30 cellular contexts compared by ENCODE assay signal in the genomic region with DNA sequence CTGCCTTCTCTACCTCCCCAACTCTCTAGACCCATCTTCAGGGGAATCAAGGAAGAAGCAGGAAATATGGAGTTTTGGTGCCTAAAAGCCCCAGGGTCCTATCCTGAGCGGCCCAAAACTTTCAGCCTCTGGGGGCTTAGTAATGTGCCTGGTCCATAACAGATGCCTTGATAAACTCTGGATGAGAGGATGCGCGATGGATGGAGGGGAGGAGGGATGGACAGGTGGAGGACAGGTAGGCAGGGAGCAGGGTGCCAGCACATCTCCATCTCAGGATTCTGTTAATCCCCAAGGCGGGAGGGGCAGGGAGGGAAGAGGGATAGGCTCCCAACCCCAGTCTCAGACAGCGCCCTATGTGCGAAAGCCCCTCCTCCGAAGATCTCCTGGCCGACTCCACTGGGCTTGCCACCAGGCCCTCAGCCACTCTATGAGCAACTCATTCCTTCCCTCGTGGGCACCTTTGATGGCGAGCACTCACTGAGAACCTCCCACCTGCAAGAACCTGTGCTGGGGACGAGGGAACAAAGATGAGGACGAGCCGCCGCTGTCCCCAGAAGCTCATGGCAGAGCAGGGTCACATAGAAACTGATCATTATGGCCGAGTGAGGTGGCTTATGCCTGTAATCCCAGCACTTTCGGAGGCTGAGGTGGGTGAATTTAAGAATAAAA. TPM values are rescaled to one million over a fixed set of nuclear protein-coding genes. Genes with fewer than 3 reads are reported as not detected.
DNase-seq lines count a peak whose midpoint lies in the region; ATAC-seq and TF ChIP-seq lines count a peak whose summit lies in the region.
"Had no signal": no experiment of that assay in that cellular context is flagged by ENCODE, and none has a peak within 500 bp of the region (broad histone marks: within the 10 kb centered on the region; RNA-seq: fewer than 3 reads in every experiment).

No MANE protein-coding gene starts in this region.

- H3K18ac ChIP-seq in neuronal stem cell (ENCODE audit: low read length) = no peak overlapping the region

- peak overlapping the region in 2 of 7 donors; percentile 38 to 47 for H3K27ac Mint-ChIP-seq in CD14-positive monocyte
- H3K27ac Mint-ChIP-seq in activated naive CD8-positive, alpha-beta T cell treated with anti-CD3 and anti-CD28 coated beads, Interleukin-2, amount 50 U/mL, for 24 hours = no peak overlapping the region
- H3K27ac Mint-ChIP-seq in T-helper 17 cell = no peak overlapping the region
- H3K27ac Mint-ChIP-seq: T-helper 2 cell treated with Interferon-gamma antibody and Interleukin-4, amounts not matched to agents 5 μg/mL and 100 μg/mL, for 36 hours had no signal

- H3K4me3 Mint-ChIP-seq in CD14-positive monocyte (no peak overlapping the region), T-helper 17 cell (no peak overlapping the region)
- H3K4me3 Mint-ChIP-seq in activated naive CD8-positive, alpha-beta T cell treated with anti-CD3 and anti-CD28 coated beads, Interleukin-2, amount 50 U/mL, for 24 hours = no peak overlapping the region
- H3K4me3 Mint-ChIP-seq: T-helper 2 cell treated with Interferon-gamma antibody and Interleukin-4, amounts not matched to agents 5 μg/mL and 100 μg/mL, for 36 hours had no signal

- H4K8ac ChIP-seq in neuronal stem cell (ENCODE audit: low read depth, low read length) = no peak overlapping the region

- no peak overlapping the region for H3K4me3 ChIP-seq in neuronal stem cell (ENCODE audit: low read length in 2 of 2)
- H3K4me3 ChIP-seq in stomach = no peak overlapping the region
- H3K4me3 ChIP-seq: hepatocyte, PC-9, skin epidermis, vagina had no signal

- H3K79me1 ChIP-seq in neuronal stem cell (ENCODE audit: low read depth, low read length) = no peaks in the 10 kb centered on the region

- peaks cover 77 to 86% of the 10 kb centered on the region in 2 donors for H3K36me3 Mint-ChIP-seq in CD14-positive monocyte
- H3K36me3 Mint-ChIP-seq in activated naive CD8-positive, alpha-beta T cell treated with anti-CD3 and anti-CD28 coated beads, Interleukin-2, amount 50 U/mL, for 24 hours (ENCODE audit: low read depth) = no peaks in the 10 kb centered on the region
- peaks cover 4% of the 10 kb centered on the region for H3K36me3 Mint-ChIP-seq in T-helper 17 cell (ENCODE audit: low read depth)

- H3K9me3 ChIP-seq in neuronal stem cell (replicated peaks in 1 of 2; ENCODE audit: control insufficient read depth in 2 of 2, insufficient read depth in 1 of 2, low read depth in 1 of 2, low read length in 2 of 2) = no peaks in the 10 kb centered on the region
- H3K9me3 ChIP-seq in stomach = no peaks in the 10 kb centered on the region
- no peaks in the 10 kb centered on the region for H3K9me3 ChIP-seq in T-helper 17 cell (ENCODE audit: control insufficient read depth, low read length, poor library complexity, severe bottlenecking)
- H3K9me3 ChIP-seq: neutrophil, vagina had no signal

- TF ChIP-seq CTCF in CD14-positive monocyte (IDR thresholded peaks at IDR 0.05) (no peak), stomach (IDR thresholded peaks at IDR 0.05) (no peak)

- H4K91ac ChIP-seq in neuronal stem cell (ENCODE audit: low read depth, low read length, poor library complexity) = no peak overlapping the region

- H2AK5ac ChIP-seq in neuronal stem cell (ENCODE audit: low read depth, low read length) = peak overlapping the region; percentile 40

- DNase-seq in CD14-positive monocyte (ENCODE audit: low spot score) = peak; percentile 33
- DNase-seq in left cardiac atrium = peak; percentile 8
- no peak for DNase-seq in neuronal stem cell (ENCODE audit: low spot score)
- DNase-seq in stomach = no peak
- DNase-seq in activated naive CD8-positive, alpha-beta T cell treated with anti-CD3 and anti-CD28 coated beads, Interleukin-2, amount 50 U/mL, for 24 hours = no peak
- DNase-seq in AML-193 (lab: John Stamatoyannopoulos, UW) = no peak
- no peak for DNase-seq in T-helper 17 cell
- DNase-seq: activated CD4-positive, alpha-beta T cell treated with anti-CD3 and anti-CD28 coated beads, Interleukin-2, amount 50 U/mL, for 48 hours; activated CD4-positive, CD25-positive, alpha-beta regulatory T cell treated with anti-CD3 and anti-CD28 coated beads, Interleukin-2, amount 50 U/mL, for 72 hours; activated naive CD4-positive, alpha-beta T cell treated with Interleukin-2 at 50 U/mL for 16 hours; dermis blood vessel endothelial cell; DMS79 treated with DMSO at 0.1 percent for 48 hours; foreskin melanocyte; GDM1; IMR-90; MV-4-11; NCI-H1436; NCI-H2081; NCI-H2227 treated with DMSO at 0.1 percent for 48 hours; NCI-H526 treated with DMSO at 0.1 percent for 48 hours; PC-9; SIG-M5; stimulated activated naive CD4-positive, alpha-beta T cell treated with Interleukin-2 at 50 U/mL for 16 hours had no signal

- peak overlapping the region; percentile 69 for H3K23ac ChIP-seq in neuronal stem cell (ENCODE audit: low read depth, low read length, poor library complexity)

- intact Hi-C loops in CD14-positive monocyte (cut with micrococcal nuclease) (no loop called here), left cardiac atrium (cut with DNase I) (no loop called here), stomach (cut with DNase I; ENCODE audit: low total_unique reads) (no loop called here)

- H2BK120ac ChIP-seq in neuronal stem cell (ENCODE audit: low read depth, low read length) = no peak overlapping the region

- no peak overlapping the region for H3K4me2 ChIP-seq in neuronal stem cell (ENCODE audit: insufficient read depth, low read length, poor library complexity, severe bottlenecking)
- H3K4me2 ChIP-seq: hepatocyte, PC-9 had no signal

- H3K27ac ChIP-seq in neuronal stem cell (replicated peaks; ENCODE audit: low read length) (no peak overlapping the region), stomach (peak overlapping the region in 4 of 5 donors; percentile 73 to 97 (median 79))
- H3K27ac ChIP-seq: hepatocyte, neutrophil, PC-9, vagina had no signal

- no peak overlapping the region for H3K14ac ChIP-seq in neuronal stem cell (ENCODE audit: low read length)

- TF ChIP-seq POLR2A in stomach (IDR thresholded peaks at IDR 0.05) = no peak

- H3K9ac ChIP-seq in neuronal stem cell (ENCODE audit: low read depth, low read length, poor library complexity) = peak overlapping the region; percentile 54

- H2AFZ ChIP-seq in neuronal stem cell (ENCODE audit: low read length) = no peak overlapping the region
- H2AFZ ChIP-seq: hepatocyte, PC-9 had no signal

- no peak for TF ChIP-seq EP300 in stomach (IDR thresholded peaks at IDR 0.05)

- H3K4ac ChIP-seq in neuronal stem cell (ENCODE audit: low read length) = no peak overlapping the region

- no peak overlapping the region for H2BK15ac ChIP-seq in neuronal stem cell (ENCODE audit: low read length)

- H3K4me1 ChIP-seq in neuronal stem cell (ENCODE audit: control insufficient read depth in 2 of 2, insufficient read depth in 1 of 2, low read depth in 1 of 2, low read length in 2 of 2) (peaks cover 0 to 4% of the 10 kb centered on the region in 2 donors), stomach (peaks cover 19 to 53% (median 39%) of the 10 kb centered on the region in 4 donors)

- H3K27me3 ChIP-seq in neuronal stem cell (ENCODE audit: control insufficient read depth in 3 of 3, insufficient read depth in 3 of 3, low read depth in 1 of 3, low read length in 3 of 3) (no peaks in the 10 kb centered on the region), stomach (no peaks in the 10 kb centered on the region)
- H3K27me3 ChIP-seq: hepatocyte, neutrophil, vagina had no signal

- H2BK5ac ChIP-seq in neuronal stem cell (ENCODE audit: low read length) = no peak overlapping the region

- no peaks in the 10 kb centered on the region for H3K4me1 Mint-ChIP-seq in CD14-positive monocyte
- no peaks in the 10 kb centered on the region for H3K4me1 Mint-ChIP-seq in activated naive CD8-positive, alpha-beta T cell treated with anti-CD3 and anti-CD28 coated beads, Interleukin-2, amount 50 U/mL, for 24 hours
- peaks cover 8% of the 10 kb centered on the region for H3K4me1 Mint-ChIP-seq in T-helper 17 cell

- ATAC-seq in left cardiac atrium (no peak), T-helper 17 cell (no peak)
- no peak for ATAC-seq in activated naive CD8-positive, alpha-beta T cell treated with anti-CD3 and anti-CD28 coated beads, Interleukin-2, amount 50 U/mL, for 24 hours
- ATAC-seq: HCT116 had no signal

- H3K36me3 ChIP-seq in neuronal stem cell (replicated peaks in 1 of 2; ENCODE audit: control insufficient read depth in 2 of 2, insufficient read depth in 2 of 2, low read length in 2 of 2) (peaks cover 2 to 12% of the 10 kb centered on the region in 2 donors), stomach (peaks cover 18 to 54% (median 38%) of the 10 kb centered on the region in 4 donors)

- no CpG with 5 or more reads among the region's 16 CpGs for WGBS in neuronal stem cell (ENCODE audit: extremely low coverage in 2 of 2, insufficient read length in 2 of 2, insufficient replicate concordance in 1 of 2), 2 donors
- 86 to 92% (median 91%) methylated on average over 14 to 16 of the region's 16 CpGs for WGBS in stomach, 5 donors

- peaks cover 0 to 1% (median 1%) of the 10 kb centered on the region in 3 donors for H3K27me3 Mint-ChIP-seq in CD14-positive monocyte (ENCODE audit: low read depth in 3 of 3)
- H3K27me3 Mint-ChIP-seq in activated naive CD8-positive, alpha-beta T cell treated with anti-CD3 and anti-CD28 coated beads, Interleukin-2, amount 50 U/mL, for 24 hours = no peaks in the 10 kb centered on the region
- no peaks in the 10 kb centered on the region for H3K27me3 Mint-ChIP-seq in T-helper 17 cell

- peaks cover 0 to 2% (median 0%) of the 10 kb centered on the region in 7 donors for H3K9me3 Mint-ChIP-seq in CD14-positive monocyte
- H3K9me3 Mint-ChIP-seq in activated naive CD8-positive, alpha-beta T cell treated with anti-CD3 and anti-CD28 coated beads, Interleukin-2, amount 50 U/mL, for 24 hours = no peaks in the 10 kb centered on the region
- H3K9me3 Mint-ChIP-seq: T-helper 2 cell treated with Interferon-gamma antibody and Interleukin-4, amounts not matched to agents 5 μg/mL and 100 μg/mL, for 36 hours had no signal

- H2BK12ac ChIP-seq in neuronal stem cell (ENCODE audit: low read length) = no peak overlapping the region

RNA-seq across cellular contexts. Expression of a gene that starts 23.1 kb away (rescaled TPM):
- 10 to 100 TPM; 45.4 to 48.9 TPM for polyA plus RNA-seq in CD14-positive monocyte
- total RNA-seq in left cardiac atrium = 10 to 100 TPM; 19.8 to 21.4 TPM
- 13.1 TPM for polyA plus RNA-seq in neuronal stem cell (2013, experiment 1 of 2)
- polyA plus RNA-seq in neuronal stem cell (2013, experiment 2 of 2) = 12.9 TPM
- total RNA-seq in stomach = 100 to 1,000 TPM in 1 of 5 donors, 10 to 100 TPM in 4; 13.8 to 105 (median 22.5) TPM
- 10 to 100 TPM; 20.6 to 25.2 (median 24.1) TPM for polyA plus RNA-seq in stomach
- total RNA-seq in T-helper 17 cell = 10 to 100 TPM; 12.8 to 13.7 TPM

RNA-seq across cellular contexts. Expression of a gene that starts 39.1 kb away (rescaled TPM):
- polyA plus RNA-seq in CD14-positive monocyte = not detected
- 1 to 10 TPM in 1 of 2 donors, under 1 TPM in 1; 0.32 to 4.8 TPM for total RNA-seq in left cardiac atrium
- polyA plus RNA-seq in neuronal stem cell (2013, experiment 1 of 2) = 0.04 TPM
- 0.06 TPM for polyA plus RNA-seq in neuronal stem cell (2013, experiment 2 of 2)
- 1 to 10 TPM in 1 of 5 donors, under 1 TPM in 2, not detected in 2; 0.37 to 1.3 (median 0.45) TPM for total RNA-seq in stomach
- under 1 TPM in 2 of 3 donors, not detected in 1; 0.10 to 0.12 TPM for polyA plus RNA-seq in stomach
- total RNA-seq in T-helper 17 cell = under 1 TPM; 0.16 to 0.72 TPM
- total RNA-seq: LHCN-M2 had no signal

Comparison
In these comparisons a context has a peak if more than half of its experiments do, and no peak if none do; other contexts are left out.
1. DNase-seq: peak in CD14-positive monocyte (single experiment) and left cardiac atrium (single experiment); none in neuronal stem cell (single experiment), stomach (single experiment), activated naive CD8-positive, alpha-beta T cell treated with anti-CD3 and anti-CD28 coated beads, Interleukin-2, amount 50 U/mL, for 24 hours (single experiment), AML-193 (0 of 2) and T-helper 17 cell (0 of 3).